ENCODE assay signal across 8 cellular contexts in the genomic region with DNA sequence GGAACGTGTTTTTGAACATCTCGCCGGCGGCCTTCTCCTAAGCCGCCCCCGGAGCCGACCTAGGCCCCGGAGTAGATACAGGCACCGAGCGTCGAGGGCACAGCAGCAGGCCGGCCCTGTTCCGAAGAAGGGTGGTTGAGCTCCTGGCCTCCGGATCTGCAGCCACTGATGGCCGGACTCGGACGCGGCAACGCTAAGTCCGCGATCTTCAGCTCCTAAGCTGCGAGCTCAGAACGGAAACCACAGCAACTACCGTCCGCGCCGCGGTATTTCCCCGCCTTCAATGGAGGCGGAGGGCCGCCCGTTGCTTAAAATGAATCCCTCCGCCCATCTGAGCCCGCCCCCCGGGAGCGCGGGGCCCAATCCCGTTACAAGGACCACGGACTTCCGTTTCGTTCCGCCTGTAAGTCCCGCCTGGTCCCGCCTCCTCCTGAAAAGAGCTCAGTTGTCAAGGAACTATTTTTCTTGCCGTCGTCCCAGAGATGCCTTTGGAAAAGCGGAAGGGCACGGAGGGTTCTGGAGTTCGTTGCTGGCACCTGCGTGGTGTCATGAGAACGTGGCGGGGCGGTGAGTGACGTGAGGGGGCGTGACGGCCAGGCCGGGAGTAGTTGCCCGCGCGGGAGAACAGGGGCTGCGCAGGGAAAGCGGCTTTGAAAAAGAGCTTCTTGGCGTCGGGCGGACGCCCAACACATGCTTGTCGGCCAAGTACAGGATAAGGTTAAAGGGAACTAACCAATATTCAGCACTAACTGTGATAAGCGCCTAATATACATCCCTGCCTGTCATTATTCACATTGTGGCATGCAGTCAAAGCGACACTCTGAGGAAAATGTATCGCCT. TPM values are rescaled to one million over a fixed set of nuclear protein-coding genes. Genes with fewer than 3 reads are reported as not detected.
DNase-seq lines count a peak whose midpoint lies in the region; ATAC-seq and TF ChIP-seq lines count a peak whose summit lies in the region.

TSS of gene CFAP20 (minus strand) at position 285 of the 840 bp plus-strand sequence. CDS start at position 19, 266 bp downstream.

- H3K36me3 ChIP-seq in PC-9 (ENCODE audit: low read depth) (no peaks in the 10 kb centered on the region), mucosa of descending colon (ENCODE audit: low read depth) (peaks cover 4% of the 10 kb centered on the region)

- CTCF ChIA-PET in PC-9 (lab: Charles Lee): interaction anchor here (0.6 to 1.0 kb wide), 5 partner anchors 15 to 128 kb away, joined by 3 to 4 read pairs (median 3); no protein-coding TSS in a partner anchor

- peak within 1 kb of the TSS; percentile 100 for H3K4me2 ChIP-seq in PC-9

- H3K27ac ChIP-seq in PC-9: peak within 1 kb of the TSS; percentile 57
- peak within 1 kb of the TSS; percentile 67 for H3K27ac ChIP-seq in epithelial cell of prostate

- no peaks in the 10 kb centered on the region for H3K9me2 ChIP-seq in PC-9 (ENCODE audit: insufficient read depth)

- ATAC-seq in GM21619 (IDR thresholded peaks at IDR 0.05; ENCODE audit: unreplicated experiment) (peak; percentile 81), mucosa of descending colon (peak; percentile 98)

- BruUV-seq in PC-9 (replicated peaks; lab: Mats Ljungman, UMichigan): no TSS peak

- H3K79me2 ChIP-seq in PC-9 (ENCODE audit: low read depth): peaks cover 47% of the 10 kb centered on the region

- peaks cover 34% of the 10 kb centered on the region for H3K4me1 ChIP-seq in PC-9 (replicated peaks; ENCODE audit: insufficient read depth)
- H3K4me1 ChIP-seq in mucosa of descending colon (ENCODE audit: low read depth): peaks cover 22% of the 10 kb centered on the region

- TF ChIP-seq CTCF in PC-9 (conservative IDR thresholded peaks at IDR 0.05) (no peak), mucosa of descending colon (IDR thresholded peaks at IDR 0.05) (no peak)

- peak within 1 kb of the TSS; percentile 93 for H2AFZ ChIP-seq in PC-9

- H3F3A ChIP-seq in PC-9 (ENCODE audit: insufficient read depth, low read depth): peaks cover 6% of the 10 kb centered on the region; the same call in 1 of the 2 replicates

- DNase-seq in DMS153 (lab: John Stamatoyannopoulos, UW) (peak; percentile 100), PC-9 (peak; percentile 98 to 99), epithelial cell of prostate (ENCODE audit: low read depth, low spot score) (peak; percentile 100), mucosa of descending colon (peak; percentile 98 to 99 (median 98))
- DNase-seq in Jurkat, Clone E6-1 (ENCODE audit: low read depth, low spot score): peak; percentile 100
- DNase-seq in activated T-cell treated with anti-CD3 and anti-CD28 coated beads, Interleukin-2, amount 50 U/mL, for 1 hour: peak; percentile 94
- peak; percentile 93 for DNase-seq in stimulated activated CD8-positive, alpha-beta memory T cell treated with anti-CD3 and anti-CD28 coated beads, Interleukin-4, amount 100 ng/mL, for 24 hours (ENCODE audit: low read depth)

- H3K4me3 ChIP-seq in Jurkat, Clone E6-1 (ENCODE audit: low read length): peak within 1 kb of the TSS; percentile 89
- H3K4me3 ChIP-seq in PC-9 (peak within 1 kb of the TSS; percentile 88), mucosa of descending colon (peak within 1 kb of the TSS; percentile 74)

- POLR2A ChIA-PET in PC-9 (lab: Charles Lee; ENCODE audit: unreplicated experiment): interaction anchor here (0.5 to 0.7 kb wide), 7 partner anchors 22 to 281 kb away, joined by 3 to 15 read pairs (median 5); no protein-coding TSS in a partner anchor

- intact Hi-C loops in PC-9 (cut with micrococcal nuclease; ENCODE audit: unreplicated experiment) (loop anchor here (1.0 to 10.0 kb wide), 2 partner anchors 104 to 235 kb away; partner anchors contain the start of gene MMP15), mucosa of descending colon (cut with DNase I, micrococcal nuclease) (no loop called here)

- H3K27me3 ChIP-seq in PC-9 (ENCODE audit: insufficient read depth, low read depth): no peaks in the 10 kb centered on the region

- H3K9me3 ChIP-seq in PC-9 (ENCODE audit: insufficient read depth, low read depth): no peaks in the 10 kb centered on the region
- H3K9me3 ChIP-seq in mucosa of descending colon: no peaks in the 10 kb centered on the region

- H4K20me1 ChIP-seq in PC-9 (ENCODE audit: insufficient read depth): peaks cover 38% of the 10 kb centered on the region

RNA-seq across cellular contexts. Expression of gene CFAP20, which starts in this region (rescaled TPM):
- polyA plus RNA-seq in Jurkat, Clone E6-1 (2012; ENCODE audit: insufficient read depth, insufficient read length): 141 TPM
- total RNA-seq in PC-9 (2021) (35.9 and 49.6 TPM in 2 replicates), mucosa of descending colon (10 to 100 TPM; 18.8 to 24.0 (median 23.3) TPM)

Comparison
In these comparisons a context has a peak if more than half of its experiments do, and no peak if none do; other contexts are left out.
1. Peak in every context shown above with its lines: DNase-seq, ATAC-seq, H3K4me3 ChIP-seq and H3K27ac ChIP-seq.